Comparison of ENCODE assay signal across 10 cellular contexts in the genomic region with DNA sequence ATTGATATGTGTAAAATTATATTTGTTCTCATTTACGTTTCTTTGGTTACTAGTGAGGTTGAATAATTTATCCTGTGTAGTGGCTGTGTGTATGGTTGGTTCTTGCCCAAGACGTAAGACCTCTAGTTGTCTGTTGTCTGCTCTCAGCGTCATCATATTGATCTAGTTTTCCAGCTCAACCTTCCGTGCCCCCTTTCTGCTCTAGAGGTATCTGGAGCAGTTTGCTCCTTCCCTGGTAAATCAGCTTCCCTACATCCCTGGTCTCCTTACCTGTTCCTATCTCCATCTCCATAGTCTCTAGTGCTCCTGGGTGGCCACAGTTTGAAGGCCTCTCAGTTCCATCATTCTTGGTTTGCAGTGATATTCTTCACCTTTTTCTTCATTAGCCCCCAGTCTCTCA. TPM values are rescaled to one million over a fixed set of nuclear protein-coding genes. Genes with fewer than 3 reads are reported as not detected.
DNase-seq lines count a peak whose midpoint lies in the region; ATAC-seq and TF ChIP-seq lines count a peak whose summit lies in the region.
"Had no signal": no experiment of that assay in that cellular context is flagged by ENCODE, and none has a peak within 500 bp of the region (broad histone marks: within the 10 kb centered on the region; RNA-seq: fewer than 3 reads in every experiment).

No MANE protein-coding gene starts in this region.

- H3K4me3 ChIP-seq in ACC112 (ENCODE audit: low read depth, low read length) = peak overlapping the region; percentile 85
- peak overlapping the region; percentile 82 for H3K4me3 ChIP-seq in HFF-Myc (replicated peaks; ENCODE audit: low read depth, low read length)

- peaks cover 27% of the 10 kb centered on the region for H3K79me2 ChIP-seq in ACC112 (ENCODE audit: control insufficient read depth, insufficient read depth, low read length, unreplicated experiment)

- peaks cover 1% of the 10 kb centered on the region for H3K27me3 Mint-ChIP-seq in activated T-helper 2 cell treated with anti-CD3 and anti-CD28 coated beads, Interferon-gamma antibody, Interleukin-2, Interleukin-4, amounts not matched to agents 10 μg/mL and 5 μg/mL and 100 μg/mL, durations not matched to agents 14 hours and 24 hours and 36 hours (ENCODE audit: low read depth)
- H3K27me3 Mint-ChIP-seq in memory B cell = peaks cover 1% of the 10 kb centered on the region

- H2AFZ ChIP-seq in ACC112 (ENCODE audit: low read length, unreplicated experiment) = no peak overlapping the region

- intact Hi-C loops in activated T-helper 2 cell treated with anti-CD3 and anti-CD28 coated beads, Interferon-gamma antibody, Interleukin-2, Interleukin-4, amounts not matched to agents 10 μg/mL and 5 μg/mL and 100 μg/mL, durations not matched to agents 14 hours and 24 hours and 36 hours (cut with micrococcal nuclease) = loop anchor here (2.0 kb wide), 1 partner anchor 144 kb away; a partner anchor contains a TSS

- H3K27ac ChIP-seq in ACC112 (ENCODE audit: low read depth, low read length) = peak overlapping the region; percentile 71; the same call in 1 of the 2 replicates

- H3K36me3 ChIP-seq in ACC112 (ENCODE audit: insufficient read depth, low read length) = no peaks in the 10 kb centered on the region

- peaks cover 6% of the 10 kb centered on the region for H3K36me3 Mint-ChIP-seq in activated T-helper 2 cell treated with anti-CD3 and anti-CD28 coated beads, Interferon-gamma antibody, Interleukin-2, Interleukin-4, amounts not matched to agents 10 μg/mL and 5 μg/mL and 100 μg/mL, durations not matched to agents 14 hours and 24 hours and 36 hours (ENCODE audit: low read depth)
- H3K36me3 Mint-ChIP-seq in memory B cell = peaks cover 2% of the 10 kb centered on the region

- no peak for TF ChIP-seq CTCF in HFF-Myc (IDR thresholded peaks at IDR 0.05; ENCODE audit: low read depth, low read length, missing control alignments)

- H3K9me3 Mint-ChIP-seq in activated T-helper 2 cell treated with anti-CD3 and anti-CD28 coated beads, Interferon-gamma antibody, Interleukin-2, Interleukin-4, amounts not matched to agents 10 μg/mL and 5 μg/mL and 100 μg/mL, durations not matched to agents 14 hours and 24 hours and 36 hours = no peaks in the 10 kb centered on the region
- H3K9me3 Mint-ChIP-seq in memory B cell = no peaks in the 10 kb centered on the region

- peak overlapping the region; percentile 52 for H3K27ac Mint-ChIP-seq in activated T-helper 2 cell treated with anti-CD3 and anti-CD28 coated beads, Interferon-gamma antibody, Interleukin-2, Interleukin-4, amounts not matched to agents 10 μg/mL and 5 μg/mL and 100 μg/mL, durations not matched to agents 14 hours and 24 hours and 36 hours
- peak overlapping the region; percentile 88 for H3K27ac Mint-ChIP-seq in memory B cell

- H3K4me1 ChIP-seq in ACC112 (ENCODE audit: control insufficient read depth, insufficient read depth, low read length, unreplicated experiment) = peaks cover 40% of the 10 kb centered on the region

- H3K27me3 ChIP-seq in ACC112 (ENCODE audit: insufficient read depth, low read length) = no peaks in the 10 kb centered on the region

- no peak for ATAC-seq in memory B cell (ENCODE audit: low read depth)
- no peak for ATAC-seq in HG03460 (IDR thresholded peaks at IDR 0.05; ENCODE audit: unreplicated experiment)

- peak overlapping the region; percentile 100 for H3K4me3 Mint-ChIP-seq in activated T-helper 2 cell treated with anti-CD3 and anti-CD28 coated beads, Interferon-gamma antibody, Interleukin-2, Interleukin-4, amounts not matched to agents 10 μg/mL and 5 μg/mL and 100 μg/mL, durations not matched to agents 14 hours and 24 hours and 36 hours (ENCODE audit: low read depth)
- peak overlapping the region; percentile 94 for H3K4me3 Mint-ChIP-seq in memory B cell

- H3K4me1 Mint-ChIP-seq in activated T-helper 2 cell treated with anti-CD3 and anti-CD28 coated beads, Interferon-gamma antibody, Interleukin-2, Interleukin-4, amounts not matched to agents 10 μg/mL and 5 μg/mL and 100 μg/mL, durations not matched to agents 14 hours and 24 hours and 36 hours (ENCODE audit: low read depth) = peaks cover 26% of the 10 kb centered on the region
- peaks cover 19% of the 10 kb centered on the region for H3K4me1 Mint-ChIP-seq in memory B cell

- DNase-seq in HFF-Myc (ENCODE audit: extremely low read depth, low read depth) (no peak), memory B cell (ENCODE audit: low spot score in 2 of 2) (no peak), DMS 273 (lab: John Stamatoyannopoulos, UW; ENCODE audit: unreplicated experiment) (no peak), NCI-H82 treated with DMSO at 0.1 percent for 48 hours (lab: John Stamatoyannopoulos, UW; ENCODE audit: unreplicated experiment) (no peak)
- DNase-seq in activated T-helper 2 cell treated with anti-CD3 and anti-CD28 coated beads, Interferon-gamma antibody, Interleukin-2, Interleukin-4, amounts not matched to agents 10 μg/mL and 5 μg/mL and 100 μg/mL, durations not matched to agents 14 hours and 24 hours and 36 hours (ENCODE audit: low spot score) = no peak
- DNase-seq in stimulated activated CD4-positive, alpha-beta T cell treated with anti-CD3 and anti-CD28 coated beads, Interleukin-2, amount 100 ng/mL, for 24 hours = no peak
- DNase-seq: cerebellar nuclear complex, NCI-H2081 had no signal

RNA-seq across cellular contexts. Expression of a gene that starts 1.2 kb away (rescaled TPM):
- 48.7 and 51.4 TPM in 2 replicates for total RNA-seq in activated T-helper 2 cell treated with anti-CD3 and anti-CD28 coated beads, Interferon-gamma antibody, Interleukin-2, Interleukin-4, amounts not matched to agents 10 μg/mL and 5 μg/mL and 100 μg/mL, durations not matched to agents 14 hours and 24 hours and 36 hours

RNA-seq across cellular contexts. Expression of a gene that starts 12.9 kb away (rescaled TPM):
- not detected in 2 replicates for total RNA-seq in activated T-helper 2 cell treated with anti-CD3 and anti-CD28 coated beads, Interferon-gamma antibody, Interleukin-2, Interleukin-4, amounts not matched to agents 10 μg/mL and 5 μg/mL and 100 μg/mL, durations not matched to agents 14 hours and 24 hours and 36 hours

RNA-seq across cellular contexts. Expression of a gene that starts 17.8 kb away (rescaled TPM):
- 10.5 and 11.4 TPM in 2 replicates for total RNA-seq in activated T-helper 2 cell treated with anti-CD3 and anti-CD28 coated beads, Interferon-gamma antibody, Interleukin-2, Interleukin-4, amounts not matched to agents 10 μg/mL and 5 μg/mL and 100 μg/mL, durations not matched to agents 14 hours and 24 hours and 36 hours

RNA-seq across cellular contexts. Expression of a gene that starts 18.9 kb away (rescaled TPM):
- total RNA-seq in activated T-helper 2 cell treated with anti-CD3 and anti-CD28 coated beads, Interferon-gamma antibody, Interleukin-2, Interleukin-4, amounts not matched to agents 10 μg/mL and 5 μg/mL and 100 μg/mL, durations not matched to agents 14 hours and 24 hours and 36 hours = 562 and 584 TPM in 2 replicates
